Comparison of ENCODE assay signal across 7 cellular contexts in genomic region chr1:34983700-34984355, GRCh38. TPM values are rescaled to one million over a fixed set of nuclear protein-coding genes. Genes with fewer than 3 reads are reported as not detected.
DNase-seq lines count a peak whose midpoint lies in the region; ATAC-seq lines count a peak whose summit lies in the region.

No MANE protein-coding gene starts in this region.

- H3K36me3 Mint-ChIP-seq in activated CD4-positive, alpha-beta memory T cell treated with anti-CD3 and anti-CD28 coated beads for 36 hours, result peaks cover 22% of the 10 kb centered on the region

- no peaks in the 10 kb centered on the region for H3K9me3 Mint-ChIP-seq in activated CD4-positive, alpha-beta memory T cell treated with anti-CD3 and anti-CD28 coated beads for 36 hours
- no peaks in the 10 kb centered on the region for H3K9me3 Mint-ChIP-seq in stimulated activated naive CD8-positive, alpha-beta T cell treated with anti-CD3 and anti-CD28 coated beads, Interleukin-15, amount 100 ng/mL, for 72 hours

- peak overlapping the region; percentile 97 for H3K4me3 Mint-ChIP-seq in activated CD4-positive, alpha-beta memory T cell treated with anti-CD3 and anti-CD28 coated beads for 36 hours
- H3K4me3 Mint-ChIP-seq in stimulated activated naive CD8-positive, alpha-beta T cell treated with anti-CD3 and anti-CD28 coated beads, Interleukin-15, amount 100 ng/mL, for 72 hours, result peak overlapping the region; percentile 94 to 98

- DNase-seq in HK-2 (ENCODE audit: unreplicated experiment) (peak; percentile 25), NCI-H187 treated with DMSO at 0.1 percent for 48 hours (lab: John Stamatoyannopoulos, UW) (no peak), NCI-H2107 treated with DMSO at 0.1 percent for 48 hours (lab: John Stamatoyannopoulos, UW; ENCODE audit: unreplicated experiment) (no peak), DMS153 (lab: John Stamatoyannopoulos, UW) (no peak)
- no peak for DNase-seq in activated CD4-positive, alpha-beta memory T cell treated with anti-CD3 and anti-CD28 coated beads for 36 hours
- no peak for DNase-seq in stimulated activated naive CD8-positive, alpha-beta T cell treated with anti-CD3 and anti-CD28 coated beads, Interleukin-15, amount 100 ng/mL, for 72 hours

- peak overlapping the region; percentile 89 for H3K27ac Mint-ChIP-seq in activated CD4-positive, alpha-beta memory T cell treated with anti-CD3 and anti-CD28 coated beads for 36 hours
- peak overlapping the region; percentile 98 to 99 for H3K27ac Mint-ChIP-seq in stimulated activated naive CD8-positive, alpha-beta T cell treated with anti-CD3 and anti-CD28 coated beads, Interleukin-15, amount 100 ng/mL, for 72 hours

- H3K4me1 Mint-ChIP-seq in activated CD4-positive, alpha-beta memory T cell treated with anti-CD3 and anti-CD28 coated beads for 36 hours (ENCODE audit: low read depth), result peaks cover 46% of the 10 kb centered on the region
- H3K4me1 Mint-ChIP-seq in stimulated activated naive CD8-positive, alpha-beta T cell treated with anti-CD3 and anti-CD28 coated beads, Interleukin-15, amount 100 ng/mL, for 72 hours, result peaks cover 43% of the 10 kb centered on the region

- intact Hi-C loops in activated CD4-positive, alpha-beta memory T cell treated with anti-CD3 and anti-CD28 coated beads for 36 hours (cut with micrococcal nuclease), result loop anchor here (10.0 kb wide), 1 partner anchor 119 kb away; no protein-coding TSS in a partner anchor

- CTCF ChIA-PET in activated CD4-positive, alpha-beta memory T cell treated with anti-CD3 and anti-CD28 coated beads for 36 hours (lab: Charles Lee), result interaction anchor here (1.0 to 2.6 kb wide), 6 partner anchors 9 to 732 kb away, joined by 3 to 24 read pairs (median 6); no protein-coding TSS in a partner anchor

- no peaks in the 10 kb centered on the region for H3K27me3 Mint-ChIP-seq in activated CD4-positive, alpha-beta memory T cell treated with anti-CD3 and anti-CD28 coated beads for 36 hours
- H3K27me3 Mint-ChIP-seq in stimulated activated naive CD8-positive, alpha-beta T cell treated with anti-CD3 and anti-CD28 coated beads, Interleukin-15, amount 100 ng/mL, for 72 hours, result no peaks in the 10 kb centered on the region

- H3K4me3 ChIP-seq in iPS-11a (ENCODE audit: low read depth, low read length), result peak overlapping the region; percentile 60

- ATAC-seq in stimulated activated naive CD8-positive, alpha-beta T cell treated with anti-CD3 and anti-CD28 coated beads, Interleukin-15, amount 100 ng/mL, for 72 hours, result no peak

- POLR2A ChIA-PET in activated CD4-positive, alpha-beta memory T cell treated with anti-CD3 and anti-CD28 coated beads for 36 hours (lab: Charles Lee), result interaction anchor here (1.5 to 1.7 kb wide), 2 partner anchors 98 to 785 kb away, joined by 4 read pairs; partner anchors contain the start of gene CLSPN

RNA-seq across cellular contexts. Expression of gene TMEM35B, which starts 1.3 kb away (rescaled TPM):
- 10 to 100 TPM; 26.5 to 28.8 TPM for total RNA-seq in activated CD4-positive, alpha-beta memory T cell treated with anti-CD3 and anti-CD28 coated beads for 36 hours

RNA-seq across cellular contexts. Expression of gene ZMYM6, which starts 47.9 kb away (rescaled TPM):
- total RNA-seq in activated CD4-positive, alpha-beta memory T cell treated with anti-CD3 and anti-CD28 coated beads for 36 hours, result 10 to 100 TPM; 16.3 to 18.0 TPM

RNA-seq across cellular contexts. Expression of gene DLGAP3, which starts 54.4 kb away (rescaled TPM):
- total RNA-seq in activated CD4-positive, alpha-beta memory T cell treated with anti-CD3 and anti-CD28 coated beads for 36 hours, result under 1 TPM; 0.82 to 0.88 TPM
